ENCODE assay signal across 1 cellular context in the genomic region with DNA sequence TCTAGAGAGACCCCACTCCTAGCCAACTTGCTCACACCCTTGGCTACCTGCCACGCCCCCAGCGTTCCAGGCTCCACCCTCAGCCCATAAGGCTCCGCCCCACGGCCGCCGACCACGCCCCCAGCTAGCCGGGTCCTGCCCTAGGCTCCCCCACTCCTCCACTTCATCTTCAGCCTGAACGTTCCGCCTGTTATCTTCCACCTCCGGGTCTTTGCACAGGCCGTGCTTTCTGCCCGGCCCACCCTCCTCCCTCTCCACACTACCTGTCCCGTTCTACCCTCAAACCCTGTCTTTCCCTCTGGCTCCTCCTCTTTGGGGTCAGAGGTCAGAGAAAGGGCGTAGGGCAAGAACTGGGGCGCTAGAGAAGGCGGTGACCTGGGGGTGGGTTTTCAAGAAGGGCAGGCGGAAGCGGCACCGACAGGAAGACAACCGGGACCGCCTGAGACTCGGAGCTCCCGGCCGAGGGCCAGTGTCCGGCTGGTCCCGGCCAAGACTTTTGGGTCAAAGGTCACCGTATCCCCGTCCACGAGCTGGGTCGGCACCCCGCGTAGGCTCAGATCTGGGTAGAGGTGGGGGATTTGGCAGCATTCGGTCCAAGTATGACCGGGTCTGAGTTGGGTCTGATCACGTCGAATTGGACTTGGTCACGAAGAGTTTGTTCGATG.
TF ChIP-seq lines count a peak whose summit lies in the region.

No MANE protein-coding gene starts in this region.

TF ChIP-seq in K562, 482 proteins besides CTCF, POLR2A, EP300 and RAD21 (continued from another document and continues in another):
- peak; percentile 98 for TF ChIP-seq NEUROD1 (IDR thresholded peaks at IDR 0.05; ENCODE audit: borderline replicate concordance, low read depth, low read length, partially characterized antibody)
- no peak for TF ChIP-seq ZNF76 (CRISPR knock-in tag; IDR thresholded peaks at IDR 0.05; ENCODE audit: borderline replicate concordance)
- no peak for TF ChIP-seq ZNF354B (CRISPR knock-in tag; IDR thresholded peaks at IDR 0.05)
- TF ChIP-seq, protein P1, sequence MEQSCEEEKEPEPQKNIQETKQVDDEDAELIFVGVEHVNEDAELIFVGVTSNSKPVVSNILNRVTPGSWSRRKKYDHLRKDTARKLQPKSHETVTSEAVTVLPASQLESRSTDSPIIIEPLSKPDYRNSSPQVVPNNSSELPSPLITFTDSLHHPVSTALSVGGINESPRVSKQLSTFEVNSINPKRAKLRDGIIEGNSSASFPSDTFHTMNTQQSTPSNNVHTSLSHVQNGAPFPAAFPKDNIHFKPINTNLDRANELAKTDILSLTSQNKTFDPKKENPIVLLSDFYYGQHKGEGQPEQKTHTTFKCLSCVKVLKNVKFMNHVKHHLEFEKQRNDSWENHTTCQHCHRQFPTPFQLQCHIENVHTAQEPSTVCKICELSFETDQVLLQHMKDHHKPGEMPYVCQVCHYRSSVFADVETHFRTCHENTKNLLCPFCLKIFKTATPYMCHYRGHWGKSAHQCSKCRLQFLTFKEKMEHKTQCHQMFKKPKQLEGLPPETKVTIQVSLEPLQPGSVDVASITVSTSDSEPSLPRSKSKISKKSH (CRISPR knock-in tag; IDR thresholded peaks at IDR 0.05): no peak
- TF ChIP-seq, protein P2, sequence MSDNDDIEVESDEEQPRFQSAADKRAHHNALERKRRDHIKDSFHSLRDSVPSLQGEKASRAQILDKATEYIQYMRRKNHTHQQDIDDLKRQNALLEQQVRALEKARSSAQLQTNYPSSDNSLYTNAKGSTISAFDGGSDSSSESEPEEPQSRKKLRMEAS (CRISPR knock-in tag; IDR thresholded peaks at IDR 0.05): peak; percentile 72
- TF ChIP-seq ZFX (CRISPR knock-in tag; IDR thresholded peaks at IDR 0.05): no peak
- no peak for TF ChIP-seq STAG1 (CRISPR knock-in tag; IDR thresholded peaks at IDR 0.05; ENCODE audit: borderline replicate concordance)
- peak; percentile 26; the same call in 1 of the 2 replicates for TF ChIP-seq CREB1 (IDR thresholded peaks at IDR 0.05)
- peak; percentile 72; the same call in 1 of the 2 replicates for TF ChIP-seq CREB1 (CRISPR knock-in tag; IDR thresholded peaks at IDR 0.05)
- TF ChIP-seq ZNF316 (IDR thresholded peaks at IDR 0.05): no peak
- TF ChIP-seq, protein P3, sequence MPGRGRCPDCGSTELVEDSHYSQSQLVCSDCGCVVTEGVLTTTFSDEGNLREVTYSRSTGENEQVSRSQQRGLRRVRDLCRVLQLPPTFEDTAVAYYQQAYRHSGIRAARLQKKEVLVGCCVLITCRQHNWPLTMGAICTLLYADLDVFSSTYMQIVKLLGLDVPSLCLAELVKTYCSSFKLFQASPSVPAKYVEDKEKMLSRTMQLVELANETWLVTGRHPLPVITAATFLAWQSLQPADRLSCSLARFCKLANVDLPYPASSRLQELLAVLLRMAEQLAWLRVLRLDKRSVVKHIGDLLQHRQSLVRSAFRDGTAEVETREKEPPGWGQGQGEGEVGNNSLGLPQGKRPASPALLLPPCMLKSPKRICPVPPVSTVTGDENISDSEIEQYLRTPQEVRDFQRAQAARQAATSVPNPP (IDR thresholded peaks at IDR 0.05; ENCODE audit: borderline replicate concordance, insufficient read depth, insufficient read length): no peak
- no peak for TF ChIP-seq ZBTB1 (CRISPR knock-in tag; IDR thresholded peaks at IDR 0.05; ENCODE audit: borderline replicate concordance, low read depth)
- peak; percentile 63 for TF ChIP-seq POLR2B (IDR thresholded peaks at IDR 0.05; ENCODE audit: low read depth, partially characterized antibody)
- no peak for TF ChIP-seq ZNF696 (CRISPR knock-in tag; conservative IDR thresholded peaks at IDR 0.05)
- TF ChIP-seq, protein P4, sequence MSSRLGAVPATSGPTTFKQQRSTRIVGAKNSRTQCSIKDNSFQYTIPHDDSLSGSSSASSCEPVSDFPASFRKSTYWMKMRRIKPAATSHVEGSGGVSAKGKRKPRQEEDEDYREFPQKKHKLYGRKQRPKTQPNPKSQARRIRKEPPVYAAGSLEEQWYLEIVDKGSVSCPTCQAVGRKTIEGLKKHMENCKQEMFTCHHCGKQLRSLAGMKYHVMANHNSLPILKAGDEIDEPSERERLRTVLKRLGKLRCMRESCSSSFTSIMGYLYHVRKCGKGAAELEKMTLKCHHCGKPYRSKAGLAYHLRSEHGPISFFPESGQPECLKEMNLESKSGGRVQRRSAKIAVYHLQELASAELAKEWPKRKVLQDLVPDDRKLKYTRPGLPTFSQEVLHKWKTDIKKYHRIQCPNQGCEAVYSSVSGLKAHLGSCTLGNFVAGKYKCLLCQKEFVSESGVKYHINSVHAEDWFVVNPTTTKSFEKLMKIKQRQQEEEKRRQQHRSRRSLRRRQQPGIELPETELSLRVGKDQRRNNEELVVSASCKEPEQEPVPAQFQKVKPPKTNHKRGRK (tag; IDR thresholded peaks at IDR 0.05): no peak
- no peak for TF ChIP-seq JUN (IDR thresholded peaks at IDR 0.05; ENCODE audit: borderline replicate concordance, low read depth, low read length)
- no peak for TF ChIP-seq JUN (CRISPR knock-in tag; IDR thresholded peaks at IDR 0.05; ENCODE audit: borderline replicate concordance)
- TF ChIP-seq NFXL1 (CRISPR knock-in tag; IDR thresholded peaks at IDR 0.05): no peak
- TF ChIP-seq MBD2 (IDR thresholded peaks at IDR 0.05; ENCODE audit: borderline replicate concordance, low read depth): peak; percentile 48; the same call in 1 of the 2 replicates
- no peak for TF ChIP-seq MAFF (IDR thresholded peaks at IDR 0.05; ENCODE audit: low read length)
- no peak for TF ChIP-seq RBM14 (IDR thresholded peaks at IDR 0.05; ENCODE audit: borderline replicate concordance, insufficient read depth, low read depth, low read length)
- TF ChIP-seq CBX1 (IDR thresholded peaks at IDR 0.05; ENCODE audit: low read depth): peak; percentile 90; the same call in 1 of the 2 replicates
- TF ChIP-seq NCOA2 (IDR thresholded peaks at IDR 0.05; ENCODE audit: partially characterized antibody in 2 of 2): no peak
- peak; percentile 76 for TF ChIP-seq CXXC5 (CRISPR knock-in tag; IDR thresholded peaks at IDR 0.05)
- TF ChIP-seq, protein P5, sequence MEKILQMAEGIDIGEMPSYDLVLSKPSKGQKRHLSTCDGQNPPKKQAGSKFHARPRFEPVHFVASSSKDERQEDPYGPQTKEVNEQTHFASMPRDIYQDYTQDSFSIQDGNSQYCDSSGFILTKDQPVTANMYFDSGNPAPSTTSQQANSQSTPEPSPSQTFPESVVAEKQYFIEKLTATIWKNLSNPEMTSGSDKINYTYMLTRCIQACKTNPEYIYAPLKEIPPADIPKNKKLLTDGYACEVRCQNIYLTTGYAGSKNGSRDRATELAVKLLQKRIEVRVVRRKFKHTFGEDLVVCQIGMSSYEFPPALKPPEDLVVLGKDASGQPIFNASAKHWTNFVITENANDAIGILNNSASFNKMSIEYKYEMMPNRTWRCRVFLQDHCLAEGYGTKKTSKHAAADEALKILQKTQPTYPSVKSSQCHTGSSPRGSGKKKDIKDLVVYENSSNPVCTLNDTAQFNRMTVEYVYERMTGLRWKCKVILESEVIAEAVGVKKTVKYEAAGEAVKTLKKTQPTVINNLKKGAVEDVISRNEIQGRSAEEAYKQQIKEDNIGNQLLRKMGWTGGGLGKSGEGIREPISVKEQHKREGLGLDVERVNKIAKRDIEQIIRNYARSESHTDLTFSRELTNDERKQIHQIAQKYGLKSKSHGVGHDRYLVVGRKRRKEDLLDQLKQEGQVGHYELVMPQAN (IDR thresholded peaks at IDR 0.05; ENCODE audit: borderline replicate concordance): peak; percentile 81
- TF ChIP-seq TFAM (CRISPR knock-in tag; conservative IDR thresholded peaks at IDR 0.05): no peak
- TF ChIP-seq, protein P6, sequence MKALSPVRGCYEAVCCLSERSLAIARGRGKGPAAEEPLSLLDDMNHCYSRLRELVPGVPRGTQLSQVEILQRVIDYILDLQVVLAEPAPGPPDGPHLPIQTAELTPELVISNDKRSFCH (CRISPR knock-in tag; IDR thresholded peaks at IDR 0.05): no peak
- TF ChIP-seq, protein P6 (tag; IDR thresholded peaks at IDR 0.05): peak; percentile 90
- no peak for TF ChIP-seq KHSRP (IDR thresholded peaks at IDR 0.05)
- TF ChIP-seq ETV1 (tag; conservative IDR thresholded peaks at IDR 0.05; ENCODE audit: low read depth): peak; percentile 71
- no peak for TF ChIP-seq SRSF9 (IDR thresholded peaks at IDR 0.05; ENCODE audit: borderline replicate concordance, low read depth, low read length)
- TF ChIP-seq KDM4B (IDR thresholded peaks at IDR 0.05; ENCODE audit: borderline replicate concordance in 2 of 2, low read depth in 1 of 2): no peak
- TF ChIP-seq, protein P7, sequence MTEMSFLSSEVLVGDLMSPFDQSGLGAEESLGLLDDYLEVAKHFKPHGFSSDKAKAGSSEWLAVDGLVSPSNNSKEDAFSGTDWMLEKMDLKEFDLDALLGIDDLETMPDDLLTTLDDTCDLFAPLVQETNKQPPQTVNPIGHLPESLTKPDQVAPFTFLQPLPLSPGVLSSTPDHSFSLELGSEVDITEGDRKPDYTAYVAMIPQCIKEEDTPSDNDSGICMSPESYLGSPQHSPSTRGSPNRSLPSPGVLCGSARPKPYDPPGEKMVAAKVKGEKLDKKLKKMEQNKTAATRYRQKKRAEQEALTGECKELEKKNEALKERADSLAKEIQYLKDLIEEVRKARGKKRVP (CRISPR knock-in tag; IDR thresholded peaks at IDR 0.05): no peak
- no peak for TF ChIP-seq ZNF174 (CRISPR knock-in tag; IDR thresholded peaks at IDR 0.05)
- TF ChIP-seq, protein P8, sequence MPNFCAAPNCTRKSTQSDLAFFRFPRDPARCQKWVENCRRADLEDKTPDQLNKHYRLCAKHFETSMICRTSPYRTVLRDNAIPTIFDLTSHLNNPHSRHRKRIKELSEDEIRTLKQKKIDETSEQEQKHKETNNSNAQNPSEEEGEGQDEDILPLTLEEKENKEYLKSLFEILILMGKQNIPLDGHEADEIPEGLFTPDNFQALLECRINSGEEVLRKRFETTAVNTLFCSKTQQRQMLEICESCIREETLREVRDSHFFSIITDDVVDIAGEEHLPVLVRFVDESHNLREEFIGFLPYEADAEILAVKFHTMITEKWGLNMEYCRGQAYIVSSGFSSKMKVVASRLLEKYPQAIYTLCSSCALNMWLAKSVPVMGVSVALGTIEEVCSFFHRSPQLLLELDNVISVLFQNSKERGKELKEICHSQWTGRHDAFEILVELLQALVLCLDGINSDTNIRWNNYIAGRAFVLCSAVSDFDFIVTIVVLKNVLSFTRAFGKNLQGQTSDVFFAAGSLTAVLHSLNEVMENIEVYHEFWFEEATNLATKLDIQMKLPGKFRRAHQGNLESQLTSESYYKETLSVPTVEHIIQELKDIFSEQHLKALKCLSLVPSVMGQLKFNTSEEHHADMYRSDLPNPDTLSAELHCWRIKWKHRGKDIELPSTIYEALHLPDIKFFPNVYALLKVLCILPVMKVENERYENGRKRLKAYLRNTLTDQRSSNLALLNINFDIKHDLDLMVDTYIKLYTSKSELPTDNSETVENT (CRISPR knock-in tag; IDR thresholded peaks at IDR 0.05): no peak
- TF ChIP-seq NR3C1 (CRISPR knock-in tag; IDR thresholded peaks at IDR 0.05): no peak
- no peak for TF ChIP-seq RFX7 (CRISPR knock-in tag; IDR thresholded peaks at IDR 0.05)
- peak; percentile 91 for TF ChIP-seq BCOR (IDR thresholded peaks at IDR 0.05)
- TF ChIP-seq ZNF3 (CRISPR knock-in tag; IDR thresholded peaks at IDR 0.05): no peak
- TF ChIP-seq, protein P9, sequence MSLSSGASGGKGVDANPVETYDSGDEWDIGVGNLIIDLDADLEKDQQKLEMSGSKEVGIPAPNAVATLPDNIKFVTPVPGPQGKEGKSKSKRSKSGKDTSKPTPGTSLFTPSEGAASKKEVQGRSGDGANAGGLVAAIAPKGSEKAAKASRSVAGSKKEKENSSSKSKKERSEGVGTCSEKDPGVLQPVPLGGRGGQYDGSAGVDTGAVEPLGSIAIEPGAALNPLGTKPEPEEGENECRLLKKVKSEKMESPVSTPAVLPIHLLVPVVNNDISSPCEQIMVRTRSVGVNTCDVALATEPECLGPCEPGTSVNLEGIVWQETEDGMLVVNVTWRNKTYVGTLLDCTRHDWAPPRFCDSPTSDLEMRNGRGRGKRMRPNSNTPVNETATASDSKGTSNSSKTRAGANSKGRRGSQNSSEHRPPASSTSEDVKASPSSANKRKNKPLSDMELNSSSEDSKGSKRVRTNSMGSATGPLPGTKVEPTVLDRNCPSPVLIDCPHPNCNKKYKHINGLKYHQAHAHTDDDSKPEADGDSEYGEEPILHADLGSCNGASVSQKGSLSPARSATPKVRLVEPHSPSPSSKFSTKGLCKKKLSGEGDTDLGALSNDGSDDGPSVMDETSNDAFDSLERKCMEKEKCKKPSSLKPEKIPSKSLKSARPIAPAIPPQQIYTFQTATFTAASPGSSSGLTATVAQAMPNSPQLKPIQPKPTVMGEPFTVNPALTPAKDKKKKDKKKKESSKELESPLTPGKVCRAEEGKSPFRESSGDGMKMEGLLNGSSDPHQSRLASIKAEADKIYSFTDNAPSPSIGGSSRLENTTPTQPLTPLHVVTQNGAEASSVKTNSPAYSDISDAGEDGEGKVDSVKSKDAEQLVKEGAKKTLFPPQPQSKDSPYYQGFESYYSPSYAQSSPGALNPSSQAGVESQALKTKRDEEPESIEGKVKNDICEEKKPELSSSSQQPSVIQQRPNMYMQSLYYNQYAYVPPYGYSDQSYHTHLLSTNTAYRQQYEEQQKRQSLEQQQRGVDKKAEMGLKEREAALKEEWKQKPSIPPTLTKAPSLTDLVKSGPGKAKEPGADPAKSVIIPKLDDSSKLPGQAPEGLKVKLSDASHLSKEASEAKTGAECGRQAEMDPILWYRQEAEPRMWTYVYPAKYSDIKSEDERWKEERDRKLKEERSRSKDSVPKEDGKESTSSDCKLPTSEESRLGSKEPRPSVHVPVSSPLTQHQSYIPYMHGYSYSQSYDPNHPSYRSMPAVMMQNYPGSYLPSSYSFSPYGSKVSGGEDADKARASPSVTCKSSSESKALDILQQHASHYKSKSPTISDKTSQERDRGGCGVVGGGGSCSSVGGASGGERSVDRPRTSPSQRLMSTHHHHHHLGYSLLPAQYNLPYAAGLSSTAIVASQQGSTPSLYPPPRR (CRISPR knock-in tag; IDR thresholded peaks at IDR 0.05; ENCODE audit: borderline replicate concordance): no peak
- no peak for TF ChIP-seq PPARD (CRISPR knock-in tag; IDR thresholded peaks at IDR 0.05)
- TF ChIP-seq LARP7 (IDR thresholded peaks at IDR 0.05): peak; percentile 95
- TF ChIP-seq, protein P10, sequence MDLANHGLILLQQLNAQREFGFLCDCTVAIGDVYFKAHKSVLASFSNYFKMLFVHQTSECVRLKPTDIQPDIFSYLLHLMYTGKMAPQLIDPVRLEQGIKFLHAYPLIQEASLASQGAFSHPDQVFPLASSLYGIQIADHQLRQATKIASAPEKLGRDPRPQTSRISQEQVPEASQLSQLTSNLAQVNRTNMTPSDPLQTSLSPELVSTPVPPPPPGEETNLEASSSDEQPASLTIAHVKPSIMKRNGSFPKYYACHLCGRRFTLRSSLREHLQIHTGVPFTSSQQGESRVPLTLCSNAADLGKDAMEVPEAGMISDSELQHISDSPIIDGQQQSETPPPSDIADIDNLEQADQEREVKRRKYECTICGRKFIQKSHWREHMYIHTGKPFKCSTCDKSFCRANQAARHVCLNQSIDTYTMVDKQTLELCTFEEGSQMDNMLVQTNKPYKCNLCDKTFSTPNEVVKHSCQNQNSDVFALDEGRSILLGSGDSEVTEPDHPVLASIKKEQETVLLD (IDR thresholded peaks at IDR 0.05): peak; percentile 92; the same call in 1 of the 2 replicates
- TF ChIP-seq POLR2G (IDR thresholded peaks at IDR 0.05; ENCODE audit: low read depth, low read length): peak; percentile 80
- TF ChIP-seq PHTF2 (CRISPR knock-in tag; IDR thresholded peaks at IDR 0.05): no peak
- TF ChIP-seq ZFPM2 (CRISPR knock-in tag; IDR thresholded peaks at IDR 0.05): no peak
- TF ChIP-seq, protein P11, sequence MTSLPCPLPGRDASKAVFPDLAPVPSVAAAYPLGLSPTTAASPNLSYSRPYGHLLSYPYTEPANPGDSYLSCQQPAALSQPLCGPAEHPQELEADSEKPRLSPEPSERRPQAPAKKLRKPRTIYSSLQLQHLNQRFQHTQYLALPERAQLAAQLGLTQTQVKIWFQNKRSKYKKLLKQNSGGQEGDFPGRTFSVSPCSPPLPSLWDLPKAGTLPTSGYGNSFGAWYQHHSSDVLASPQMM (CRISPR knock-in tag; IDR thresholded peaks at IDR 0.05): no peak
